Comparison of ENCODE assay signal across 30 cellular contexts in genomic region chr12:27957366-27957765, GRCh38. TPM values are rescaled to one million over a fixed set of nuclear protein-coding genes. Genes with fewer than 3 reads are reported as not detected.
"Had no signal": no experiment of that assay in that cellular context is flagged by ENCODE, and none has a peak within 500 bp of the region (broad histone marks: within the 10 kb centered on the region; RNA-seq: fewer than 3 reads in every experiment).

No MANE protein-coding gene starts in this region.

- H3K27ac ChIP-seq: ascending aorta, VCaP had no signal

- H3K4me1 ChIP-seq: ascending aorta had no signal

- H3K4me3 ChIP-seq: ascending aorta had no signal

- H3K27me3 ChIP-seq: ascending aorta had no signal

- DNase-seq: activated B cell treated with CpG ODN at 0.5 μM for 24 hours; activated CD4-positive, alpha-beta memory T cell treated with anti-CD3 and anti-CD28 coated beads, Interleukin-2, amount 10 ng/mL, durations not matched to agents 7 days and 5 days; activated CD4-positive, alpha-beta T cell treated with anti-CD3 and anti-CD28 coated beads for 4 hours; activated CD4-positive, alpha-beta T cell treated with anti-CD3 and anti-CD28 coated beads, Interleukin-2, amount 10 ng/mL, durations not matched to agents 24 days and 14 days; activated CD4-positive, alpha-beta T cell treated with anti-CD3 and anti-CD28 coated beads, Interleukin-2, amount 50 U/mL, for 1 hour; activated CD4-positive, alpha-beta T cell treated with anti-CD3 and anti-CD28 coated beads, Interleukin-2, amount 50 U/mL, for 4 hours; activated CD4-positive, CD25-positive, alpha-beta regulatory T cell treated with anti-CD3 and anti-CD28 coated beads, Interleukin-2, amount 50 U/mL, for 72 hours; activated CD8-positive, alpha-beta memory T cell treated with anti-CD3 and anti-CD28 coated beads for 24 hours; activated CD8-positive, alpha-beta memory T cell treated with anti-CD3 and anti-CD28 coated beads, Interleukin-2, amount 10 ng/mL, durations not matched to agents 7 days and 5 days; activated CD8-positive, alpha-beta memory T cell treated with anti-CD3 and anti-CD28 coated beads, Interleukin-2, amount 50 U/mL, for 48 hours; activated CD8-positive, alpha-beta T cell treated with anti-CD3 and anti-CD28 coated beads, Interleukin-2, amount 10 ng/mL, durations not matched to agents 7 days and 5 days; activated effector memory CD4-positive, alpha-beta T cell treated with Interleukin-2 at 50 U/mL for 16 hours; activated gamma-delta T cell; activated naive CD4-positive, alpha-beta T cell treated with anti-CD3 and anti-CD28 coated beads, Interleukin-2, amount 10 ng/mL, durations not matched to agents 7 days and 5 days; activated naive CD4-positive, alpha-beta T cell treated with Interleukin-2 at 50 U/mL for 16 hours; activated naive CD8-positive, alpha-beta T cell treated with anti-CD3 and anti-CD28 coated beads, Interleukin-2, amount 10 ng/mL, durations not matched to agents 7 days and 5 days; activated naive CD8-positive, alpha-beta T cell treated with anti-CD3 and anti-CD28 coated beads, Interleukin-2, amount 50 U/mL, for 24 hours; activated T-cell treated with anti-CD3 and anti-CD28 coated beads, Interleukin-2, amount 50 U/mL, for 24 hours; activated T-cell treated with anti-CD3 and anti-CD28 coated beads, Interleukin-2, amount 50 U/mL, for 48 hours; amygdala; anterior cingulate cortex; central memory CD4-positive, alpha-beta T cell; T-helper 1 cell; T-helper 2 cell; T-helper 9 cell had no signal

- H3K9me3 ChIP-seq: ascending aorta had no signal

- FAIRE-seq: TTC549 had no signal

- ATAC-seq: activated CD8-positive, alpha-beta memory T cell treated with anti-CD3 and anti-CD28 coated beads, Interleukin-2, amount 10 ng/mL, durations not matched to agents 7 days and 5 days; activated CD8-positive, alpha-beta T cell treated with anti-CD3 and anti-CD28 coated beads, Interleukin-2, amount 10 ng/mL, durations not matched to agents 7 days and 5 days; activated naive CD8-positive, alpha-beta T cell treated with anti-CD3 and anti-CD28 coated beads, Interleukin-2, amount 50 U/mL, for 24 hours had no signal

RNA-seq across cellular contexts. Expression of gene PTHLH, which starts 15.2 kb away (rescaled TPM):
- total RNA-seq: activated B cell treated with CpG ODN at 0.5 μM for 24 hours; activated CD4-positive, alpha-beta memory T cell treated with anti-CD3 and anti-CD28 coated beads, Interleukin-2, amount 10 ng/mL, durations not matched to agents 7 days and 5 days; activated CD4-positive, alpha-beta T cell treated with anti-CD3 and anti-CD28 coated beads, Interleukin-2, amount 10 ng/mL, durations not matched to agents 24 days and 14 days; activated CD8-positive, alpha-beta T cell treated with anti-CD3 and anti-CD28 coated beads, Interleukin-2, amount 10 ng/mL, durations not matched to agents 7 days and 5 days; activated naive CD8-positive, alpha-beta T cell treated with anti-CD3 and anti-CD28 coated beads, Interleukin-2, amount 10 ng/mL, durations not matched to agents 7 days and 5 days; activated T-helper 2 cell treated with anti-CD3 and anti-CD28 coated beads, Interferon-gamma antibody, Interleukin-2, Interleukin-4, amounts not matched to agents 10 μg/mL and 5 μg/mL and 100 μg/mL, durations not matched to agents 14 hours and 24 hours and 36 hours; ascending aorta; cerebellum had no signal
